12 cellular contexts compared by ENCODE assay signal in genomic region chr20:61753196-61753942, GRCh38.
DNase-seq lines count a peak whose midpoint lies in the region; TF ChIP-seq lines count a peak whose summit lies in the region.
"Had no signal": no experiment of that assay in that cellular context is flagged by ENCODE, and none has a peak within 500 bp of the region (broad histone marks: within the 10 kb centered on the region; RNA-seq: fewer than 3 reads in every experiment).

No MANE protein-coding gene starts in this region.

- in situ Hi-C loops in G401 (cut with HindIII; ENCODE audit: low sequenced_read_pairs) (no loop called here), SK-MEL-5 (cut with HindIII; ENCODE audit: low pct_unique_long_range_greater_than_20kb, low sequenced_read_pairs) (no loop called here)

- no peak for TF ChIP-seq POLR2A in spleen (IDR thresholded peaks at IDR 0.05)

- intact Hi-C loops in spleen (cut with DNase I; ENCODE audit: low total_unique reads), result no loop called here

- H3K9me3 ChIP-seq in spleen, result peaks cover 0 to 30% (median 18%) of the 10 kb centered on the region in 8 donors

- H3K4me3 ChIP-seq in foreskin fibroblast (ENCODE audit: low read depth in 1 of 2, low read length in 2 of 2), result no peak overlapping the region
- H3K4me3 ChIP-seq in spleen, result no peak overlapping the region

- CTCF ChIA-PET in activated CD4-positive, alpha-beta memory T cell treated with anti-CD3 and anti-CD28 coated beads, Interleukin-2, amount 10 ng/mL, durations not matched to agents 7 days and 5 days (lab: Charles Lee), result no interaction called here

- POLR2A ChIA-PET in activated CD4-positive, alpha-beta memory T cell treated with anti-CD3 and anti-CD28 coated beads, Interleukin-2, amount 10 ng/mL, durations not matched to agents 7 days and 5 days (lab: Charles Lee), result no interaction called here

- TF ChIP-seq CTCF in foreskin fibroblast (IDR thresholded peaks at IDR 0.05; ENCODE audit: low read depth, low read length) (no peak), spleen (IDR thresholded peaks at IDR 0.05 in 8 of 11, conservative IDR thresholded peaks at IDR 0.05 in 3 of 11) (no peak)

- H3K36me3 Mint-ChIP-seq in activated CD4-positive, alpha-beta memory T cell treated with anti-CD3 and anti-CD28 coated beads, Interleukin-2, amount 10 ng/mL, durations not matched to agents 7 days and 5 days (ENCODE audit: low read depth), result no peaks in the 10 kb centered on the region

- no peaks in the 10 kb centered on the region for H3K36me3 ChIP-seq in spleen

- DNase-seq in G401 (ENCODE audit: low spot score), result peak; percentile 2
- peak; percentile 74 for DNase-seq in SK-MEL-5 (ENCODE audit: low read depth, low spot score)
- DNase-seq in foreskin fibroblast, result peak; percentile 17 to 35
- peak; percentile 87 for DNase-seq in renal cortical epithelial cell (ENCODE audit: low read depth)
- DNase-seq in spleen, result no peak
- DNase-seq in activated CD4-positive, alpha-beta memory T cell treated with anti-CD3 and anti-CD28 coated beads, Interleukin-2, amount 10 ng/mL, durations not matched to agents 7 days and 5 days, result no peak
- no peak for DNase-seq in NCI-H82 (lab: John Stamatoyannopoulos, UW)
- no peak for DNase-seq in retina
- DNase-seq: activated T-cell treated with anti-CD3 and anti-CD28 coated beads, Interleukin-2, amount 50 U/mL, for 1 hour; NCI-H1092; T1000 had no signal

- H3K9me3 Mint-ChIP-seq in activated CD4-positive, alpha-beta memory T cell treated with anti-CD3 and anti-CD28 coated beads, Interleukin-2, amount 10 ng/mL, durations not matched to agents 7 days and 5 days, result no peaks in the 10 kb centered on the region

- no peaks in the 10 kb centered on the region for H3K27me3 ChIP-seq in spleen (replicated peaks in 1 of 7)

- no peaks in the 10 kb centered on the region for H3K27me3 Mint-ChIP-seq in activated CD4-positive, alpha-beta memory T cell treated with anti-CD3 and anti-CD28 coated beads, Interleukin-2, amount 10 ng/mL, durations not matched to agents 7 days and 5 days

- WGBS in spleen, 5 donors, result 54 to 62% (median 54%) methylated on average over 14 of the region's 14 CpGs

- H3K27ac ChIP-seq in spleen, result no peak overlapping the region

- no peak overlapping the region for H3K4me3 Mint-ChIP-seq in activated CD4-positive, alpha-beta memory T cell treated with anti-CD3 and anti-CD28 coated beads, Interleukin-2, amount 10 ng/mL, durations not matched to agents 7 days and 5 days
- H3K4me3 Mint-ChIP-seq: nephron had no signal

- H3K4me1 Mint-ChIP-seq in activated CD4-positive, alpha-beta memory T cell treated with anti-CD3 and anti-CD28 coated beads, Interleukin-2, amount 10 ng/mL, durations not matched to agents 7 days and 5 days, result no peaks in the 10 kb centered on the region

- H3K27ac Mint-ChIP-seq in activated CD4-positive, alpha-beta memory T cell treated with anti-CD3 and anti-CD28 coated beads, Interleukin-2, amount 10 ng/mL, durations not matched to agents 7 days and 5 days, result no peak overlapping the region
- H3K27ac Mint-ChIP-seq: nephron had no signal

- H3K4me1 ChIP-seq in spleen, result peaks cover 0 to 14% (median 2%) of the 10 kb centered on the region in 6 donors

Comparison
In these comparisons a context has a peak if more than half of its experiments do, and no peak if none do; other contexts are left out.
1. DNase-seq: peak in G401 (single experiment), SK-MEL-5 (single experiment), foreskin fibroblast (2 of 2) and renal cortical epithelial cell (single experiment); none in spleen (single experiment), activated CD4-positive, alpha-beta memory T cell treated with anti-CD3 and anti-CD28 coated beads, Interleukin-2, amount 10 ng/mL, durations not matched to agents 7 days and 5 days (single experiment), NCI-H82 (single experiment) and retina (single experiment).